In genomic region chr7:34275629-34276028, GRCh38 we compare ENCODE assay signal across 28 cellular contexts.
"Had no signal": no experiment of that assay in that cellular context is flagged by ENCODE, and none has a peak within 500 bp of the region (broad histone marks: within the 10 kb centered on the region; RNA-seq: fewer than 3 reads in every experiment).

No MANE protein-coding gene starts in this region.

- FAIRE-seq: islet of Langerhans, pancreas had no signal

- H3K4me1 ChIP-seq: foreskin keratinocyte, heart right ventricle, pancreas, right atrium auricular region, stomach, thyroid gland, vagina had no signal

- H3K4me3 ChIP-seq: dorsolateral prefrontal cortex, heart right ventricle, lung, mucosa of descending colon, pancreas, right atrium auricular region, smooth muscle cell, stomach, thyroid gland, vagina had no signal

- H3K9me3 ChIP-seq: heart right ventricle, mucosa of descending colon, neutrophil, pancreas, right atrium auricular region, stomach, thyroid gland, vagina had no signal

- DNase-seq: effector CD4-positive, alpha-beta T cell; foreskin keratinocyte; glutamatergic neuron; heart right ventricle; hippocampal formation; left colon; mucosa of descending colon; naive B cell; pancreas; stimulated activated CD4-positive, alpha-beta T cell treated with anti-CD3 and anti-CD28 coated beads, Interleukin-12 subunit alpha, Interleukin-12 subunit beta, amount 100 ng/mL, for 4 hours; stimulated activated CD4-positive, alpha-beta T cell treated with anti-CD3 and anti-CD28 coated beads, Interleukin-1b, Interleukin-23, amount 100 ng/mL, for 48 hours; stimulated activated CD4-positive, alpha-beta T cell treated with anti-CD3 and anti-CD28 coated beads, Interleukin-4, amount 100 ng/mL, for 1 hour; stimulated activated naive CD4-positive, alpha-beta T cell treated with Interleukin-2 at 50 U/mL for 16 hours; stomach; thyroid gland; trophoblast cell had no signal

- H3K36me3 ChIP-seq: heart right ventricle, neutrophil, pancreas, right atrium auricular region, stomach, thyroid gland, vagina had no signal

- H3K27ac ChIP-seq: epithelial cell of prostate, foreskin keratinocyte, heart right ventricle, neutrophil, pancreas, right atrium auricular region, stomach, thyroid gland, vagina had no signal

- ATAC-seq: esophagus mucosa; foreskin keratinocyte; heart right ventricle; left colon; mucosa of descending colon; natural killer cell treated with Interleukin-12 subunit alpha and Interleukin-12 subunit beta and Interleukin-15 and Interleukin-18, amount 100 ng/mL, for 72 hours; pancreas; sciatic nerve; stimulated activated effector memory CD8-positive, alpha-beta T cell treated with anti-CD3 and anti-CD28 coated beads, Interleukin-12 subunit alpha, Interleukin-12 subunit beta, amount 100 ng/mL, for 72 hours had no signal

- H3K27me3 ChIP-seq: dorsolateral prefrontal cortex, foreskin keratinocyte, heart right ventricle, neutrophil, pancreas, right atrium auricular region, stomach, thyroid gland, vagina had no signal
